Comparison of ENCODE assay signal across 8 cellular contexts in genomic region chr10:79149662-79150443, GRCh38.
DNase-seq lines count a peak whose midpoint lies in the region; ATAC-seq and TF ChIP-seq lines count a peak whose summit lies in the region.

No MANE protein-coding gene starts in this region.

- 38 to 49% (median 40%) methylated on average over 26 to 27 of the region's 27 CpGs for WGBS in ovary, 3 donors

- H3K36me3 Mint-ChIP-seq in Calu3 (ENCODE audit: insufficient read depth, unreplicated experiment), result peaks cover 15% of the 10 kb centered on the region

- H3K27me3 Mint-ChIP-seq in Calu3 (ENCODE audit: unreplicated experiment), result no peaks in the 10 kb centered on the region

- no peaks in the 10 kb centered on the region for H3K9me3 Mint-ChIP-seq in Calu3 (ENCODE audit: low read depth, unreplicated experiment)

- peaks cover 68% of the 10 kb centered on the region for H3K4me1 ChIP-seq in ovary (ENCODE audit: insufficient read depth)

- H3K36me3 ChIP-seq in ovary, result no peaks in the 10 kb centered on the region

- H3K27me3 ChIP-seq in ovary, result no peaks in the 10 kb centered on the region

- no peak for TF ChIP-seq POLR2A in ovary (IDR thresholded peaks at IDR 0.05)

- H3K4me3 ChIP-seq in ovary, result no peak overlapping the region

- no peak for TF ChIP-seq CTCF in Calu3 (IDR thresholded peaks at IDR 0.05; ENCODE audit: unreplicated experiment)
- TF ChIP-seq CTCF in ovary (IDR thresholded peaks at IDR 0.05), result no peak

- BruUV-seq in Calu3 (replicated peaks; lab: Mats Ljungman, UMichigan), result no TSS peak

- H3K9me3 ChIP-seq in ovary, result no peaks in the 10 kb centered on the region

- intact Hi-C loops in Calu3 (cut with micrococcal nuclease; ENCODE audit: unreplicated experiment), result no loop called here
- intact Hi-C loops in ovary (cut with DNase I), result loop anchor here in 2 of 4 donors (5.0 kb wide), 1 partner anchor 78 kb away; no protein-coding TSS in a partner anchor

- CTCF ChIA-PET in Calu3 (lab: Charles Lee), result interaction anchor here (0.6 to 1.6 kb wide), 7 partner anchors 8 to 1422 kb away, joined by 3 to 9 read pairs (median 6); no protein-coding TSS in a partner anchor

- peak; percentile 83 for ATAC-seq in GM21825 (IDR thresholded peaks at IDR 0.05; ENCODE audit: unreplicated experiment)

- DNase-seq in Calu3 (peak; percentile 80), NAMALWA (ENCODE audit: low spot score) (peak; percentile 9), fibroblast of the conjunctiva (ENCODE audit: low read depth) (peak; percentile 63), ovary (peak; percentile 63 to 80 (median 74)), midbrain (lab: John Stamatoyannopoulos, UW) (no peak), NCI-H2081 treated with DMSO at 0.1 percent for 48 hours (lab: John Stamatoyannopoulos, UW) (no peak)
- DNase-seq in activated T-cell treated with anti-CD3 and anti-CD28 coated beads, Interleukin-2, amount 50 U/mL, for 48 hours, result peak; percentile 58 to 61

- peak overlapping the region; percentile 63 to 71 for H3K27ac ChIP-seq in ovary

- H3K4me3 Mint-ChIP-seq in Calu3 (ENCODE audit: low read depth, unreplicated experiment), result peak overlapping the region; percentile 15

- H3K4me1 Mint-ChIP-seq in Calu3 (ENCODE audit: low read depth, unreplicated experiment), result peaks cover 52% of the 10 kb centered on the region

- TF ChIP-seq EP300 in ovary (IDR thresholded peaks at IDR 0.05), result no peak

- H3K27ac Mint-ChIP-seq in Calu3 (ENCODE audit: unreplicated experiment), result peak overlapping the region; percentile 84

Comparison
In these comparisons a context has a peak if more than half of its experiments do, and no peak if none do; other contexts are left out.
1. DNase-seq: peak in Calu3 (single experiment), NAMALWA (single experiment), activated T-cell treated with anti-CD3 and anti-CD28 coated beads, Interleukin-2, amount 50 U/mL, for 48 hours (2 of 2), fibroblast of the conjunctiva (single experiment) and ovary (5 of 5); none in midbrain (single experiment) and NCI-H2081 treated with DMSO at 0.1 percent for 48 hours (single experiment).